ENCODE assay signal across 26 cellular contexts in the genomic region with DNA sequence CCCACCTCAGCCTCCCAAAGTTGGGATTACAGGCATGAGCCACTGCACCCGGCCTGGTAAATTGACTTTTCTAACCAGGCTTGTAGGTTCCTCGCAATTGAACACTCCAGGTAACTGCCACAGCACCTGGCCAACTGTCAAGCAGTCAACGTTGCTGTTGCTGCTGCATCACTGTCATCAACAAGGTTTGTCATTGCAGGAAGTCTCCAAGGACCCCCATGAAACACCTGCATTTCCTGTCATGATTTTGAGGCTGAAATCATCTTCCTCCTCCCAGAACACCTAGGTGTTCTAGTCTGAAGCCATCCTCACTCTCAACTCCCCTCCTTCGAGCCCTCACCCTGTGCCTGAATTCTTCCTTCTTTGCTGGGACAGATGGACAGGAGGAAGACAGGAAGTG. TPM values are rescaled to one million over a fixed set of nuclear protein-coding genes. Genes with fewer than 3 reads are reported as not detected.
DNase-seq lines count a peak whose midpoint lies in the region; ATAC-seq lines count a peak whose summit lies in the region.
"Had no signal": no experiment of that assay in that cellular context is flagged by ENCODE, and none has a peak within 500 bp of the region (broad histone marks: within the 10 kb centered on the region; RNA-seq: fewer than 3 reads in every experiment).

No MANE protein-coding gene starts in this region.

- POLR2A ChIA-PET in naive thymus-derived CD8-positive, alpha-beta T cell (lab: Charles Lee) = no interaction called here

- H3K9me3 Mint-ChIP-seq in activated CD4-positive, alpha-beta T cell treated with anti-CD3 and anti-CD28 coated beads, Interleukin-2, amount 10 ng/mL, durations not matched to agents 24 days and 14 days = peaks cover 4% of the 10 kb centered on the region
- H3K9me3 Mint-ChIP-seq in activated naive CD8-positive, alpha-beta T cell treated with anti-CD3 and anti-CD28 coated beads for 36 hours = peaks cover 3% of the 10 kb centered on the region
- H3K9me3 Mint-ChIP-seq in naive thymus-derived CD8-positive, alpha-beta T cell = peaks cover 0 to 8% (median 0%) of the 10 kb centered on the region in 9 donors

- no peaks in the 10 kb centered on the region for H3K27me3 Mint-ChIP-seq in activated CD4-positive, alpha-beta T cell treated with anti-CD3 and anti-CD28 coated beads, Interleukin-2, amount 10 ng/mL, durations not matched to agents 24 days and 14 days
- no peaks in the 10 kb centered on the region for H3K27me3 Mint-ChIP-seq in activated naive CD8-positive, alpha-beta T cell treated with anti-CD3 and anti-CD28 coated beads for 36 hours
- H3K27me3 Mint-ChIP-seq in naive thymus-derived CD8-positive, alpha-beta T cell = no peaks in the 10 kb centered on the region

- H3K4me3 Mint-ChIP-seq in activated CD4-positive, alpha-beta T cell treated with anti-CD3 and anti-CD28 coated beads, Interleukin-2, amount 10 ng/mL, durations not matched to agents 24 days and 14 days = no peak overlapping the region
- no peak overlapping the region for H3K4me3 Mint-ChIP-seq in activated naive CD8-positive, alpha-beta T cell treated with anti-CD3 and anti-CD28 coated beads for 36 hours
- H3K4me3 Mint-ChIP-seq in naive thymus-derived CD8-positive, alpha-beta T cell = peak overlapping the region in 8 of 10 donors; percentile 20 to 56 (median 40)
- H3K4me3 Mint-ChIP-seq: CD14-positive monocyte, GM23338, H9 had no signal

- peak overlapping the region; percentile 53 for H3K27ac Mint-ChIP-seq in activated CD4-positive, alpha-beta T cell treated with anti-CD3 and anti-CD28 coated beads, Interleukin-2, amount 10 ng/mL, durations not matched to agents 24 days and 14 days
- peak overlapping the region; percentile 51 for H3K27ac Mint-ChIP-seq in activated naive CD8-positive, alpha-beta T cell treated with anti-CD3 and anti-CD28 coated beads for 36 hours
- peak overlapping the region; percentile 81 to 91 (median 90) for H3K27ac Mint-ChIP-seq in naive thymus-derived CD8-positive, alpha-beta T cell
- H3K27ac Mint-ChIP-seq: GM23338, H9 had no signal

- no peak overlapping the region for H3K4me3 ChIP-seq in Jurkat, Clone E6-1 (ENCODE audit: low read length)
- H3K4me3 ChIP-seq: GM23338, K562, PC-9, SJCRH30 had no signal

- no peak for DNase-seq in activated CD4-positive, alpha-beta T cell treated with anti-CD3 and anti-CD28 coated beads, Interleukin-2, amount 10 ng/mL, durations not matched to agents 24 days and 14 days
- no peak for DNase-seq in activated CD4-positive, alpha-beta T cell treated with anti-CD3 and anti-CD28 coated beads for 4 hours
- peak; percentile 66 for DNase-seq in Jurkat, Clone E6-1 (ENCODE audit: low read depth, low spot score)
- DNase-seq in activated naive CD8-positive, alpha-beta T cell treated with anti-CD3 and anti-CD28 coated beads for 36 hours = no peak
- peak in 3 of 10 donors; percentile 12 to 27 (median 15) for DNase-seq in naive thymus-derived CD8-positive, alpha-beta T cell
- no peak for DNase-seq in NCI-H2196 (lab: John Stamatoyannopoulos, UW; ENCODE audit: unreplicated experiment)
- DNase-seq: BE2C; H9; Kasumi-1; NCI-H1105; NCI-H146; NCI-H1930; NCI-H2107; NCI-H446; NCI-H524 treated with DMSO at 0.1 percent for 48 hours; NCI-H774; NK-92 treated with Interleukin-12 subunit alpha and Interleukin-12 subunit beta, amount 100 ng/mL, for 24 hours; PC-9 had no signal

- peaks cover 77% of the 10 kb centered on the region for H3K36me3 Mint-ChIP-seq in activated CD4-positive, alpha-beta T cell treated with anti-CD3 and anti-CD28 coated beads, Interleukin-2, amount 10 ng/mL, durations not matched to agents 24 days and 14 days (ENCODE audit: low read depth)
- H3K36me3 Mint-ChIP-seq in activated naive CD8-positive, alpha-beta T cell treated with anti-CD3 and anti-CD28 coated beads for 36 hours = peaks cover 67% of the 10 kb centered on the region
- H3K36me3 Mint-ChIP-seq in naive thymus-derived CD8-positive, alpha-beta T cell = peaks cover 0 to 60% (median 48%) of the 10 kb centered on the region in 3 donors

- intact Hi-C loops in activated CD4-positive, alpha-beta T cell treated with anti-CD3 and anti-CD28 coated beads, Interleukin-2, amount 10 ng/mL, durations not matched to agents 24 days and 14 days (cut with micrococcal nuclease) = no loop called here

- H3K4me1 Mint-ChIP-seq in activated CD4-positive, alpha-beta T cell treated with anti-CD3 and anti-CD28 coated beads, Interleukin-2, amount 10 ng/mL, durations not matched to agents 24 days and 14 days = peaks cover 8% of the 10 kb centered on the region
- peaks cover 34% of the 10 kb centered on the region for H3K4me1 Mint-ChIP-seq in activated naive CD8-positive, alpha-beta T cell treated with anti-CD3 and anti-CD28 coated beads for 36 hours
- H3K4me1 Mint-ChIP-seq in naive thymus-derived CD8-positive, alpha-beta T cell = peaks cover 34 to 87% (median 60%) of the 10 kb centered on the region in 4 donors

- peak; percentile 42 to 71 for ATAC-seq in naive thymus-derived CD8-positive, alpha-beta T cell
- ATAC-seq in HG03280 (IDR thresholded peaks at IDR 0.05; ENCODE audit: unreplicated experiment) = no peak
- ATAC-seq in HG02678 (IDR thresholded peaks at IDR 0.05; ENCODE audit: unreplicated experiment) = no peak
- ATAC-seq: GM23338, K562, Right ventricle myocardium inferior, SK-N-SH treated with all-trans-retinoic acid at 6 μM for 48 hours had no signal

RNA-seq across cellular contexts. Expression of a gene that starts 29.7 kb away (rescaled TPM):
- total RNA-seq in activated CD4-positive, alpha-beta T cell treated with anti-CD3 and anti-CD28 coated beads, Interleukin-2, amount 10 ng/mL, durations not matched to agents 24 days and 14 days = 120 and 122 TPM in 2 replicates
- 140 TPM for polyA plus RNA-seq in Jurkat, Clone E6-1 (2012; ENCODE audit: insufficient read depth, insufficient read length)
- total RNA-seq in activated naive CD8-positive, alpha-beta T cell treated with anti-CD3 and anti-CD28 coated beads for 36 hours = 100 to 1,000 TPM; 171 to 179 TPM
- total RNA-seq in naive thymus-derived CD8-positive, alpha-beta T cell = 100 to 1,000 TPM; 151 to 152 TPM
- polyA plus RNA-seq in naive thymus-derived CD8-positive, alpha-beta T cell = 100 to 1,000 TPM; 199 to 303 (median 265) TPM
- total RNA-seq: PC-9 had no signal

Comparison
In these comparisons a context has a peak if more than half of its experiments do, and no peak if none do; other contexts are left out.
1. H3K4me3 Mint-ChIP-seq: peak in naive thymus-derived CD8-positive, alpha-beta T cell (8 of 10); none in activated CD4-positive, alpha-beta T cell treated with anti-CD3 and anti-CD28 coated beads, Interleukin-2, amount 10 ng/mL, durations not matched to agents 24 days and 14 days (single experiment) and activated naive CD8-positive, alpha-beta T cell treated with anti-CD3 and anti-CD28 coated beads for 36 hours (single experiment).
2. ATAC-seq: peak in naive thymus-derived CD8-positive, alpha-beta T cell (2 of 2); none in HG03280 (single experiment) and HG02678 (single experiment).
3. Peak in every context shown above with its lines, with median percentiles within 50 percentile points of each other: H3K27ac Mint-ChIP-seq.